ENCODE assay signal across 8 cellular contexts in the genomic region with DNA sequence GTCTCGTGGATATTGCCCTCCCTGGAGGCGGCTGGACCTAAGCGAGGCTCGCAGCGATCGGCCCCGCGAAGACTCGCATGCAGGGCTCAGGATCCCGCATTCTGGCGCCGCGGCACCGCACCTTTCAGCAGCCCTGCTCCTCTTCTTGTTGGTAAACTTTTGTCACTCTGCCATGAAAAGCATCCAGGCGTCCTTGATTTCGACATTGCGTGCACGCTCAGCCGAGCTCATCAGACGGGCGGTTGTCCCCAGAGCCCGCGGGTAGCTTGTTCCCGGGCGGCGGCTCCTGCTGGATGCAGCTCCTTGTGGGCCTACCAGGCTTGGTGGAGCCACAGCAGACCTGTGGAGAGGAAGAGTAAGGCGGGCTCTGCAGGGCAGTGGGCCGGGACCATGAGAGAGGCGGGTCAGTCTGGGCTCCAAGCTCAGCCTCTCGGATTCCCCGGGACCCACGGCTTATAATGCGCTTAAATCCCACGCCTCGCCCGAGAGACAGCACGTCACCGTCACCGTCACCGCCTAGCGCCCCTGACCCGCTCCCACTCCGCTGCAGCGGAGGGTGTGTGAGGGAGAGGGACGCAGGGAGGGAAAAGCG. TPM values are rescaled to one million over a fixed set of nuclear protein-coding genes. Genes with fewer than 3 reads are reported as not detected.
A peak's percentile ranks its signal among the peaks of the same experiment; 100 is the strongest.
DNase-seq lines count a peak whose midpoint lies in the region; ATAC-seq and TF ChIP-seq lines count a peak whose summit lies in the region.

No MANE protein-coding gene starts in this region.

- H3K36me3 Mint-ChIP-seq in Calu3 (ENCODE audit: insufficient read depth, unreplicated experiment): peaks cover 26% of the 10 kb centered on the region
- H3K36me3 Mint-ChIP-seq in activated T-helper 2 cell treated with anti-CD3 and anti-CD28 coated beads, Interferon-gamma antibody, Interleukin-2, Interleukin-4, amounts not matched to agents 10 μg/mL and 5 μg/mL and 100 μg/mL, durations not matched to agents 14 hours and 24 hours and 36 hours (ENCODE audit: low read depth): no peaks in the 10 kb centered on the region

- TF ChIP-seq CTCF in Calu3 (IDR thresholded peaks at IDR 0.05; ENCODE audit: unreplicated experiment): no peak

- peaks cover 11% of the 10 kb centered on the region for H3K4me1 Mint-ChIP-seq in Calu3 (ENCODE audit: low read depth, unreplicated experiment)
- H3K4me1 Mint-ChIP-seq in activated T-helper 2 cell treated with anti-CD3 and anti-CD28 coated beads, Interferon-gamma antibody, Interleukin-2, Interleukin-4, amounts not matched to agents 10 μg/mL and 5 μg/mL and 100 μg/mL, durations not matched to agents 14 hours and 24 hours and 36 hours (ENCODE audit: low read depth): peaks cover 11% of the 10 kb centered on the region

- intact Hi-C loops in Calu3 (cut with micrococcal nuclease; ENCODE audit: unreplicated experiment): no loop called here
- intact Hi-C loops in activated T-helper 2 cell treated with anti-CD3 and anti-CD28 coated beads, Interferon-gamma antibody, Interleukin-2, Interleukin-4, amounts not matched to agents 10 μg/mL and 5 μg/mL and 100 μg/mL, durations not matched to agents 14 hours and 24 hours and 36 hours (cut with micrococcal nuclease): no loop called here

- no peaks in the 10 kb centered on the region for H3K27me3 Mint-ChIP-seq in Calu3 (ENCODE audit: unreplicated experiment)
- H3K27me3 Mint-ChIP-seq in activated T-helper 2 cell treated with anti-CD3 and anti-CD28 coated beads, Interferon-gamma antibody, Interleukin-2, Interleukin-4, amounts not matched to agents 10 μg/mL and 5 μg/mL and 100 μg/mL, durations not matched to agents 14 hours and 24 hours and 36 hours (ENCODE audit: low read depth): peaks cover 50% of the 10 kb centered on the region

- ATAC-seq in GM19455 (IDR thresholded peaks at IDR 0.05; ENCODE audit: unreplicated experiment) (no peak), HG03342 (IDR thresholded peaks at IDR 0.05; ENCODE audit: unreplicated experiment) (no peak)

- no TSS peak for BruUV-seq in Calu3 (replicated peaks; lab: Mats Ljungman, UMichigan)

- DNase-seq in Calu3: peak; percentile 20
- DNase-seq in NCI-H128 (lab: John Stamatoyannopoulos, UW; ENCODE audit: unreplicated experiment): peak; percentile 25
- no peak for DNase-seq in activated T-helper 2 cell treated with anti-CD3 and anti-CD28 coated beads, Interferon-gamma antibody, Interleukin-2, Interleukin-4, amounts not matched to agents 10 μg/mL and 5 μg/mL and 100 μg/mL, durations not matched to agents 14 hours and 24 hours and 36 hours (ENCODE audit: low spot score)
- peak; percentile 78 for DNase-seq in islet precursor cell
- peak in 2 of 3 experiments; percentile 1 to 2 for DNase-seq in stimulated activated CD4-positive, alpha-beta T cell treated with anti-CD3 and anti-CD28 coated beads, TNF-alpha, amount 100 ng/mL, for 4 hours (ENCODE audit: low read depth in 3 of 3)
- DNase-seq in OCI-M2 (lab: John Stamatoyannopoulos, UW; ENCODE audit: unreplicated experiment): no peak

- H3K9me3 Mint-ChIP-seq in Calu3 (ENCODE audit: low read depth, unreplicated experiment): no peaks in the 10 kb centered on the region
- peaks cover 7% of the 10 kb centered on the region for H3K9me3 Mint-ChIP-seq in activated T-helper 2 cell treated with anti-CD3 and anti-CD28 coated beads, Interferon-gamma antibody, Interleukin-2, Interleukin-4, amounts not matched to agents 10 μg/mL and 5 μg/mL and 100 μg/mL, durations not matched to agents 14 hours and 24 hours and 36 hours

- CTCF ChIA-PET in Calu3 (lab: Charles Lee): interaction anchor here (0.6 kb wide), 1 partner anchor 13 kb away, joined by 4 read pairs; no protein-coding TSS in a partner anchor

- peak overlapping the region; percentile 44 for H3K27ac Mint-ChIP-seq in Calu3 (ENCODE audit: unreplicated experiment)
- H3K27ac Mint-ChIP-seq in activated T-helper 2 cell treated with anti-CD3 and anti-CD28 coated beads, Interferon-gamma antibody, Interleukin-2, Interleukin-4, amounts not matched to agents 10 μg/mL and 5 μg/mL and 100 μg/mL, durations not matched to agents 14 hours and 24 hours and 36 hours: no peak overlapping the region

- peak overlapping the region; percentile 77 for H3K4me3 Mint-ChIP-seq in Calu3 (ENCODE audit: low read depth, unreplicated experiment)
- peak overlapping the region; percentile 54 for H3K4me3 Mint-ChIP-seq in activated T-helper 2 cell treated with anti-CD3 and anti-CD28 coated beads, Interferon-gamma antibody, Interleukin-2, Interleukin-4, amounts not matched to agents 10 μg/mL and 5 μg/mL and 100 μg/mL, durations not matched to agents 14 hours and 24 hours and 36 hours (ENCODE audit: low read depth)

RNA-seq across cellular contexts. Expression of a gene that starts 1.8 kb away (rescaled TPM):
- total RNA-seq in Calu3 (2022): 19.5 and 27.3 TPM in 2 replicates
- total RNA-seq in activated T-helper 2 cell treated with anti-CD3 and anti-CD28 coated beads, Interferon-gamma antibody, Interleukin-2, Interleukin-4, amounts not matched to agents 10 μg/mL and 5 μg/mL and 100 μg/mL, durations not matched to agents 14 hours and 24 hours and 36 hours: 2.7 and 3.9 TPM in 2 replicates

Comparison
In these comparisons a context has a peak if more than half of its experiments do, and no peak if none do; other contexts are left out.
1. DNase-seq: peak in Calu3 (single experiment), NCI-H128 (single experiment), islet precursor cell (single experiment) and stimulated activated CD4-positive, alpha-beta T cell treated with anti-CD3 and anti-CD28 coated beads, TNF-alpha, amount 100 ng/mL, for 4 hours (2 of 3); none in activated T-helper 2 cell treated with anti-CD3 and anti-CD28 coated beads, Interferon-gamma antibody, Interleukin-2, Interleukin-4, amounts not matched to agents 10 μg/mL and 5 μg/mL and 100 μg/mL, durations not matched to agents 14 hours and 24 hours and 36 hours (single experiment) and OCI-M2 (single experiment).